ENCODE assay signal across 14 cellular contexts in the genomic region with DNA sequence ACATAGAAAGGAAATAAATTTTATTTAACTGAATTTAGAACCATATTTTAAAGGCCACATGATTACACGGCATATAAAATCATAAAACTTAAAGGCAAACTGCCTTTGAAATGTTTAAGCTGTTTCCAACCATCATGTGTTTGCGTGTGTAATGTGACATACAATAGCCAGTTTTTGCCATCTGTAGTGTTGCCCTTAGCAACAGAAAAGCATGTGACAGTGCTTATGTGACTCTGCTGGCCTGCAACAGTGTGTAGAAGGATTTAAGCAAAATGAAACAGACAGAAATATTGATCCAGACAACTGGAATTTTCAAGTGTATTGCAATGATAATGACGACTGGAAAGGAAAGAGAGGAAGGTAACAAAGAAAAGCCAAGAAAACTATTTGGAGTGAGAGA.
DNase-seq lines count a peak whose midpoint lies in the region; TF ChIP-seq lines count a peak whose summit lies in the region.
"Had no signal": no experiment of that assay in that cellular context is flagged by ENCODE, and none has a peak within 500 bp of the region (broad histone marks: within the 10 kb centered on the region; RNA-seq: fewer than 3 reads in every experiment).

No MANE protein-coding gene starts in this region.

- H3K36me3 ChIP-seq in WERI-Rb-1 = no peaks in the 10 kb centered on the region
- H3K36me3 ChIP-seq: gastroesophageal sphincter, spleen, stomach had no signal

- DNase-seq in NCI-H1436 (lab: John Stamatoyannopoulos, UW) = peak; percentile 3
- no peak for DNase-seq in NCI-H1436 treated with DMSO at 0.1 percent for 48 hours (lab: John Stamatoyannopoulos, UW)
- peak; percentile 29 for DNase-seq in NCI-H2227 treated with DMSO at 0.1 percent for 48 hours (lab: John Stamatoyannopoulos, UW)
- peak; percentile 38 for DNase-seq in WERI-Rb-1
- DNase-seq in putamen (ENCODE audit: low spot score) = peak; percentile 24
- no peak for DNase-seq in stimulated activated CD4-positive, alpha-beta T cell treated with anti-CD3 and anti-CD28 coated beads, Interleukin-15, amount 100 ng/mL, for 24 hours
- no peak for DNase-seq in NOMO-1 (lab: John Stamatoyannopoulos, UW; ENCODE audit: unreplicated experiment in 2 of 2)
- DNase-seq in activated T-cell treated with anti-CD3 and anti-CD28 coated beads, Interleukin-2, amount 50 U/mL, for 48 hours = no peak
- DNase-seq: CD4-positive, CD25-positive, alpha-beta regulatory T cell; immature natural killer cell; occipital lobe; spleen; stomach had no signal

- no peaks in the 10 kb centered on the region for H3K9me3 ChIP-seq in WERI-Rb-1 (ENCODE audit: severe bottlenecking)
- H3K9me3 ChIP-seq: gastroesophageal sphincter, spleen, stomach had no signal

- peak overlapping the region; percentile 53 for H3K27ac ChIP-seq in WERI-Rb-1
- H3K27ac ChIP-seq: gastroesophageal sphincter, spleen, stomach had no signal

- H3K27me3 ChIP-seq in WERI-Rb-1 (ENCODE audit: insufficient read depth, low read depth, severe bottlenecking) = no peaks in the 10 kb centered on the region
- H3K27me3 ChIP-seq: gastroesophageal sphincter, spleen, stomach had no signal

- no peak overlapping the region for H3K4me3 ChIP-seq in WERI-Rb-1 (ENCODE audit: low read depth, low read length)
- H3K4me3 ChIP-seq: gastroesophageal sphincter, spleen, stomach had no signal

- no peak for TF ChIP-seq CTCF in WERI-Rb-1 (IDR thresholded peaks at IDR 0.05; ENCODE audit: low read depth, low read length)

Comparison
In these comparisons a context has a peak if more than half of its experiments do, and no peak if none do; other contexts are left out.
1. DNase-seq: peak in NCI-H1436 (single experiment), NCI-H2227 treated with DMSO at 0.1 percent for 48 hours (single experiment), WERI-Rb-1 (single experiment) and putamen (single experiment); none in NCI-H1436 treated with DMSO at 0.1 percent for 48 hours (single experiment), stimulated activated CD4-positive, alpha-beta T cell treated with anti-CD3 and anti-CD28 coated beads, Interleukin-15, amount 100 ng/mL, for 24 hours (single experiment), NOMO-1 (0 of 2) and activated T-cell treated with anti-CD3 and anti-CD28 coated beads, Interleukin-2, amount 50 U/mL, for 48 hours (0 of 2).